ENCODE assay signal across 2 cellular contexts in genomic region chr5:172973931-172974330, GRCh38.
TF ChIP-seq lines count a peak whose summit lies in the region.

No MANE protein-coding gene starts in this region.

TF ChIP-seq in SK-N-SH, 30 proteins besides CTCF, POLR2A, EP300 and RAD21 (continued from another document):
- TF ChIP-seq RCOR1 (IDR thresholded peaks at IDR 0.05; ENCODE audit: low read length) (no peak), CHD2 (IDR thresholded peaks at IDR 0.05; ENCODE audit: low read length, partially characterized antibody) (no peak), RFX5 (IDR thresholded peaks at IDR 0.05; ENCODE audit: low read length) (no peak)

TF ChIP-seq in HEK293T, 16 proteins besides CTCF, POLR2A, EP300 and RAD21 (continued from another document):
- TF ChIP-seq FOXA1 (IDR thresholded peaks at IDR 0.05) (no peak), FOXK2 (IDR thresholded peaks at IDR 0.05) (no peak), HDGF (IDR thresholded peaks at IDR 0.05; ENCODE audit: borderline replicate concordance) (no peak), TARDBP (IDR thresholded peaks at IDR 0.05) (no peak), FOXM1 (IDR thresholded peaks at IDR 0.05; ENCODE audit: borderline replicate concordance) (no peak), SUZ12 (IDR thresholded peaks at IDR 0.05) (no peak), BHLHE40 (IDR thresholded peaks at IDR 0.05; ENCODE audit: borderline replicate concordance) (no peak)
